ENCODE assay signal across 25 cellular contexts in genomic region chr9:93663877-93664548, GRCh38.
A peak's percentile ranks its signal among the peaks of the same experiment; 100 is the strongest.
DNase-seq lines count a peak whose midpoint lies in the region; ATAC-seq and TF ChIP-seq lines count a peak whose summit lies in the region.
"Had no signal": no experiment of that assay in that cellular context is flagged by ENCODE, and none has a peak within 500 bp of the region (broad histone marks: within the 10 kb centered on the region; RNA-seq: fewer than 3 reads in every experiment).

No MANE protein-coding gene starts in this region.

- no peaks in the 10 kb centered on the region for H3K4me1 Mint-ChIP-seq in WTC11
- H3K4me1 Mint-ChIP-seq in stimulated activated memory B cell treated with anti-CD40 and anti-IgM and Interleukin-4, amounts not matched to agents 10 μg/mL and 1 μg/mL and 100 μg/mL, for 72 hours: no peaks in the 10 kb centered on the region
- H3K4me1 Mint-ChIP-seq: nephron had no signal

- H3K36me3 Mint-ChIP-seq in WTC11: peaks cover 4% of the 10 kb centered on the region; the same call in 1 of the 2 replicates
- no peaks in the 10 kb centered on the region for H3K36me3 Mint-ChIP-seq in stimulated activated memory B cell treated with anti-CD40 and anti-IgM and Interleukin-4, amounts not matched to agents 10 μg/mL and 1 μg/mL and 100 μg/mL, for 72 hours

- no peak overlapping the region for H3K4me3 Mint-ChIP-seq in WTC11
- no peak overlapping the region for H3K4me3 Mint-ChIP-seq in stimulated activated memory B cell treated with anti-CD40 and anti-IgM and Interleukin-4, amounts not matched to agents 10 μg/mL and 1 μg/mL and 100 μg/mL, for 72 hours
- H3K4me3 Mint-ChIP-seq: activated T-cell treated with anti-CD3 and anti-CD28 coated beads, Interleukin-2, amount 50 U/mL, for 24 hours; nephron; stimulated activated naive CD8-positive, alpha-beta T cell treated with anti-CD3 and anti-CD28 coated beads, Interleukin-15, Interleukin-2, amounts not matched to agents 100 ng/mL and 50 ng/mL, for 24 hours had no signal

- POLR2A ChIA-PET in WTC11 (lab: Charles Lee): no interaction called here

- no peak for TF ChIP-seq CTCF in WTC11 (IDR thresholded peaks at IDR 0.05)

- no peak overlapping the region for H3K27ac Mint-ChIP-seq in WTC11
- H3K27ac Mint-ChIP-seq in stimulated activated memory B cell treated with anti-CD40 and anti-IgM and Interleukin-4, amounts not matched to agents 10 μg/mL and 1 μg/mL and 100 μg/mL, for 72 hours: no peak overlapping the region
- H3K27ac Mint-ChIP-seq: activated T-cell treated with anti-CD3 and anti-CD28 coated beads, Interleukin-2, amount 50 U/mL, for 24 hours; nephron; stimulated activated naive CD8-positive, alpha-beta T cell treated with anti-CD3 and anti-CD28 coated beads, Interleukin-15, Interleukin-2, amounts not matched to agents 100 ng/mL and 50 ng/mL, for 24 hours had no signal

- H3K27me3 Mint-ChIP-seq in WTC11 (ENCODE audit: low read depth): no peaks in the 10 kb centered on the region
- no peaks in the 10 kb centered on the region for H3K27me3 Mint-ChIP-seq in stimulated activated memory B cell treated with anti-CD40 and anti-IgM and Interleukin-4, amounts not matched to agents 10 μg/mL and 1 μg/mL and 100 μg/mL, for 72 hours
- H3K27me3 Mint-ChIP-seq: activated T-cell treated with anti-CD3 and anti-CD28 coated beads, Interleukin-2, amount 50 U/mL, for 24 hours; stimulated activated naive CD8-positive, alpha-beta T cell treated with anti-CD3 and anti-CD28 coated beads, Interleukin-15, Interleukin-2, amounts not matched to agents 100 ng/mL and 50 ng/mL, for 24 hours had no signal

- DNase-seq in activated CD8-positive, alpha-beta memory T cell treated with anti-CD3 and anti-CD28 coated beads, Interleukin-2, amount 50 U/mL, for 4 hours: peak; percentile 10
- DNase-seq in activated CD8-positive, alpha-beta memory T cell treated with anti-CD3 and anti-CD28 coated beads for 24 hours: no peak
- DNase-seq in WTC11 (ENCODE audit: low spot score): peak; percentile 7
- DNase-seq in left lobe of liver (ENCODE audit: low spot score): peak; percentile 37
- no peak for DNase-seq in NCI-H526 treated with DMSO at 0.1 percent for 48 hours (lab: John Stamatoyannopoulos, UW)
- no peak for DNase-seq in kidney tubule cell (ENCODE audit: low spot score)
- DNase-seq: activated naive CD4-positive, alpha-beta T cell; activated T-cell treated with anti-CD3 and anti-CD28 coated beads, Interleukin-2, amount 50 U/mL, for 24 hours; AML-193; amygdala; dermis blood vessel endothelial cell; midbrain; NCI-H187 treated with DMSO at 0.1 percent for 48 hours; NCI-H2227 treated with DMSO at 0.1 percent for 48 hours; NCI-H774; OCI-M1; SHP77 treated with DMSO at 0.1 percent for 48 hours; SW 1271 had no signal

- no peaks in the 10 kb centered on the region for H3K9me3 Mint-ChIP-seq in WTC11
- H3K9me3 Mint-ChIP-seq in stimulated activated memory B cell treated with anti-CD40 and anti-IgM and Interleukin-4, amounts not matched to agents 10 μg/mL and 1 μg/mL and 100 μg/mL, for 72 hours: no peaks in the 10 kb centered on the region
- H3K9me3 Mint-ChIP-seq: activated T-cell treated with anti-CD3 and anti-CD28 coated beads, Interleukin-2, amount 50 U/mL, for 24 hours; nephron; stimulated activated naive CD8-positive, alpha-beta T cell treated with anti-CD3 and anti-CD28 coated beads, Interleukin-15, Interleukin-2, amounts not matched to agents 100 ng/mL and 50 ng/mL, for 24 hours had no signal

- CTCF ChIA-PET in WTC11 (lab: Charles Lee): interaction anchor here (1.0 kb wide), 1 partner anchor 18 kb away, joined by 3 read pairs; no protein-coding TSS in a partner anchor

- ATAC-seq in WTC11 (no peak), left lobe of liver (no peak), HG03108 (IDR thresholded peaks at IDR 0.05; ENCODE audit: unreplicated experiment) (no peak)
- ATAC-seq in stimulated activated memory B cell treated with anti-CD40 and anti-IgM and Interleukin-4, amounts not matched to agents 10 μg/mL and 1 μg/mL and 100 μg/mL, for 72 hours: peak; percentile 28
- ATAC-seq: activated CD4-positive, CD25-positive, alpha-beta regulatory T cell treated with anti-CD3 and anti-CD28 coated beads, Interleukin-2, amount 50 U/mL, for 24 hours; pancreas; right cardiac atrium had no signal

TF ChIP-seq in WTC11, 78 proteins besides CTCF, POLR2A, EP300 and RAD21:
- TF ChIP-seq ETV6 (CRISPR knock-in tag; IDR thresholded peaks at IDR 0.05) (no peak), MXD4 (CRISPR knock-in tag; IDR thresholded peaks at IDR 0.05; ENCODE audit: borderline replicate concordance) (no peak), EMX1 (CRISPR knock-in tag; IDR thresholded peaks at IDR 0.05) (no peak), TCF7 (CRISPR knock-in tag; IDR thresholded peaks at IDR 0.05; ENCODE audit: low read depth) (no peak), NFATC4 (CRISPR knock-in tag; IDR thresholded peaks at IDR 0.05) (no peak), ATF1 (CRISPR knock-in tag; IDR thresholded peaks at IDR 0.05) (no peak), GABPB1 (CRISPR knock-in tag; IDR thresholded peaks at IDR 0.05) (no peak), ATF3 (CRISPR knock-in tag; conservative IDR thresholded peaks at IDR 0.05) (no peak), ZNF671 (CRISPR knock-in tag; IDR thresholded peaks at IDR 0.05) (no peak), CREM (CRISPR knock-in tag; IDR thresholded peaks at IDR 0.05) (no peak), CREB1 (CRISPR knock-in tag; IDR thresholded peaks at IDR 0.05) (no peak), IRF2 (CRISPR knock-in tag; IDR thresholded peaks at IDR 0.05; ENCODE audit: borderline replicate concordance, low read depth) (no peak)
- TF ChIP-seq, protein P1, sequence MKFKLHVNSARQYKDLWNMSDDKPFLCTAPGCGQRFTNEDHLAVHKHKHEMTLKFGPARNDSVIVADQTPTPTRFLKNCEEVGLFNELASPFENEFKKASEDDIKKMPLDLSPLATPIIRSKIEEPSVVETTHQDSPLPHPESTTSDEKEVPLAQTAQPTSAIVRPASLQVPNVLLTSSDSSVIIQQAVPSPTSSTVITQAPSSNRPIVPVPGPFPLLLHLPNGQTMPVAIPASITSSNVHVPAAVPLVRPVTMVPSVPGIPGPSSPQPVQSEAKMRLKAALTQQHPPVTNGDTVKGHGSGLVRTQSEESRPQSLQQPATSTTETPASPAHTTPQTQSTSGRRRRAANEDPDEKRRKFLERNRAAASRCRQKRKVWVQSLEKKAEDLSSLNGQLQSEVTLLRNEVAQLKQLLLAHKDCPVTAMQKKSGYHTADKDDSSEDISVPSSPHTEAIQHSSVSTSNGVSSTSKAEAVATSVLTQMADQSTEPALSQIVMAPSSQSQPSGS (CRISPR knock-in tag; IDR thresholded peaks at IDR 0.05; ENCODE audit: borderline replicate concordance, low read depth): no peak

Comparison
In these comparisons a context has a peak if more than half of its experiments do, and no peak if none do; other contexts are left out.
1. DNase-seq: peak in activated CD8-positive, alpha-beta memory T cell treated with anti-CD3 and anti-CD28 coated beads, Interleukin-2, amount 50 U/mL, for 4 hours (single experiment), WTC11 (single experiment) and left lobe of liver (single experiment); none in activated CD8-positive, alpha-beta memory T cell treated with anti-CD3 and anti-CD28 coated beads for 24 hours (single experiment), NCI-H526 treated with DMSO at 0.1 percent for 48 hours (single experiment) and kidney tubule cell (single experiment).